10 cellular contexts compared by ENCODE assay signal in genomic region chr2:47898089-47898731, GRCh38. TPM values are rescaled to one million over a fixed set of nuclear protein-coding genes. Genes with fewer than 3 reads are reported as not detected.
DNase-seq lines count a peak whose midpoint lies in the region; ATAC-seq, FAIRE-seq and TF ChIP-seq lines count a peak whose summit lies in the region.
"Had no signal": no experiment of that assay in that cellular context is flagged by ENCODE, and none has a peak within 500 bp of the region (broad histone marks: within the 10 kb centered on the region; RNA-seq: fewer than 3 reads in every experiment).

No MANE protein-coding gene starts in this region.

- peak; percentile 56 for ATAC-seq in HG03457 (IDR thresholded peaks at IDR 0.05; ENCODE audit: unreplicated experiment)

- H3K9ac ChIP-seq in BLaER1 treated with 17β-estradiol and CSF1 and Interleukin-3, amounts not matched to agents 10 nM and 100 nM = peak overlapping the region in 10 of 11 experiments; percentile 17 to 58 (median 42); a peak in 14 of 22 replicates
- H3K9ac ChIP-seq: KMS-11 had no signal

- peaks cover 10% of the 10 kb centered on the region for H3K36me3 Mint-ChIP-seq in dendritic cell treated with granulocyte-macrophage colony-stimulating factor and Interleukin-4, amounts not matched to agents 40 ng/mL and 50 ng/mL, for 4 days (ENCODE audit: low read depth)

- intact Hi-C loops in dendritic cell treated with granulocyte-macrophage colony-stimulating factor and Interleukin-4, amounts not matched to agents 40 ng/mL and 50 ng/mL, for 4 days (cut with micrococcal nuclease) = loop anchor here (5.0 kb wide), 1 partner anchor 41 kb away; no protein-coding TSS in a partner anchor
- intact Hi-C loops in tibial artery (cut with DNase I; ENCODE audit: low total_unique reads) = loop anchor here (5.0 kb wide), 1 partner anchor 324 kb away; no protein-coding TSS in a partner anchor

- no peaks in the 10 kb centered on the region for H3K9me3 ChIP-seq in BLaER1 treated with 17β-estradiol and CSF1 and Interleukin-3, amounts not matched to agents 10 nM and 100 nM (replicated peaks in 1 of 11)
- H3K9me3 ChIP-seq in SJCRH30 (replicated peaks) (no peaks in the 10 kb centered on the region), tibial artery (no peaks in the 10 kb centered on the region)

- no peak for DNase-seq in GM19239 (ENCODE audit: insufficient read length, low spot score)
- DNase-seq in HT-29 (ENCODE audit: low spot score) = no peak
- no peak for DNase-seq in SJCRH30
- DNase-seq in SK-N-DZ (ENCODE audit: low spot score) = no peak
- DNase-seq in tibial artery = no peak

- no peaks in the 10 kb centered on the region for H3K27me3 ChIP-seq in BLaER1 treated with 17β-estradiol and CSF1 and Interleukin-3, amounts not matched to agents 10 nM and 100 nM
- H3K27me3 ChIP-seq in SJCRH30 (no peaks in the 10 kb centered on the region), tibial artery (no peaks in the 10 kb centered on the region)
- H3K27me3 ChIP-seq: hepatocyte had no signal

- peak overlapping the region; percentile 86 for H3K27ac Mint-ChIP-seq in dendritic cell treated with granulocyte-macrophage colony-stimulating factor and Interleukin-4, amounts not matched to agents 40 ng/mL and 50 ng/mL, for 4 days

- peak overlapping the region; percentile 52 to 88 (median 74) for H3K4me2 ChIP-seq in BLaER1 treated with 17β-estradiol and CSF1 and Interleukin-3, amounts not matched to agents 10 nM and 100 nM
- H3K4me2 ChIP-seq: hepatocyte, KMS-11 had no signal

- no peaks in the 10 kb centered on the region for H3K9me3 Mint-ChIP-seq in dendritic cell treated with granulocyte-macrophage colony-stimulating factor and Interleukin-4, amounts not matched to agents 40 ng/mL and 50 ng/mL, for 4 days

- FAIRE-seq in GM19239 (lab: Jason Lieb, UNC) = peak; percentile 92

- peaks cover 0 to 30% (median 0%) of the 10 kb centered on the region in 11 experiments; a peak in 10 of 22 replicates for H3K36me3 ChIP-seq in BLaER1 treated with 17β-estradiol and CSF1 and Interleukin-3, amounts not matched to agents 10 nM and 100 nM
- H3K36me3 ChIP-seq in SJCRH30 = peaks cover 4% of the 10 kb centered on the region; the same call in 1 of the 2 replicates
- H3K36me3 ChIP-seq in tibial artery = no peaks in the 10 kb centered on the region

- peaks cover 52 to 93% (median 72%) of the 10 kb centered on the region in 10 experiments for H3K4me1 ChIP-seq in BLaER1 treated with 17β-estradiol and CSF1 and Interleukin-3, amounts not matched to agents 10 nM and 100 nM
- H3K4me1 ChIP-seq in SJCRH30 (peaks cover 3% of the 10 kb centered on the region), tibial artery (peaks cover 0 to 83% (median 20%) of the 10 kb centered on the region in 4 donors)

- peak overlapping the region; percentile 3 to 75 (median 60); a peak in 20 of 22 replicates for H3K27ac ChIP-seq in BLaER1 treated with 17β-estradiol and CSF1 and Interleukin-3, amounts not matched to agents 10 nM and 100 nM
- no peak overlapping the region for H3K27ac ChIP-seq in SJCRH30
- H3K27ac ChIP-seq in tibial artery = no peak overlapping the region
- H3K27ac ChIP-seq: hepatocyte, KMS-11 had no signal

- H4K20me1 ChIP-seq in BLaER1 treated with 17β-estradiol and CSF1 and Interleukin-3, amounts not matched to agents 10 nM and 100 nM = peaks cover 87 to 97% (median 94%) of the 10 kb centered on the region in 11 experiments

- H3K4me3 Mint-ChIP-seq in dendritic cell treated with granulocyte-macrophage colony-stimulating factor and Interleukin-4, amounts not matched to agents 40 ng/mL and 50 ng/mL, for 4 days = peak overlapping the region; percentile 34

- H3K4me3 ChIP-seq in BLaER1 treated with 17β-estradiol and CSF1 and Interleukin-3, amounts not matched to agents 10 nM and 100 nM = peak overlapping the region in 2 of 10 experiments; percentile 3 to 23; a peak in 3 of 20 replicates
- H3K4me3 ChIP-seq in SJCRH30 (no peak overlapping the region), tibial artery (no peak overlapping the region)
- H3K4me3 ChIP-seq: hepatocyte had no signal

- peaks cover 52% of the 10 kb centered on the region for H3K4me1 Mint-ChIP-seq in dendritic cell treated with granulocyte-macrophage colony-stimulating factor and Interleukin-4, amounts not matched to agents 40 ng/mL and 50 ng/mL, for 4 days (ENCODE audit: low read depth)

- H3K27me3 Mint-ChIP-seq in dendritic cell treated with granulocyte-macrophage colony-stimulating factor and Interleukin-4, amounts not matched to agents 40 ng/mL and 50 ng/mL, for 4 days = no peaks in the 10 kb centered on the region

- no peak for TF ChIP-seq CTCF in tibial artery (IDR thresholded peaks at IDR 0.05)

RNA-seq across cellular contexts. Expression of gene FBXO11, which starts 8.1 kb away (rescaled TPM):
- total RNA-seq in HT-29 (2014; rRNA removed; shearing (Covaris generic)) = 12.0 and 22.8 TPM in 2 replicates
- 43.0 and 48.2 TPM in 2 replicates for total RNA-seq in SJCRH30 (2014; rRNA removed; shearing (Covaris generic))
- 25.0 and 27.3 TPM in 2 replicates for polyA plus RNA-seq in SK-N-DZ (2014; cell fraction: cytosol; rRNA removed)
- polyA plus RNA-seq in SK-N-DZ (2014; cell fraction: nucleus; rRNA removed) = 42.0 and 46.7 TPM in 2 replicates

Comparison
In these comparisons a context has a peak if more than half of its experiments do, and no peak if none do; other contexts are left out.
1. H3K27ac ChIP-seq: peak in BLaER1 treated with 17β-estradiol and CSF1 and Interleukin-3, amounts not matched to agents 10 nM and 100 nM (11 of 11); none in SJCRH30 (single experiment) and tibial artery (0 of 2).